9 cellular contexts compared by ENCODE assay signal in the genomic region with DNA sequence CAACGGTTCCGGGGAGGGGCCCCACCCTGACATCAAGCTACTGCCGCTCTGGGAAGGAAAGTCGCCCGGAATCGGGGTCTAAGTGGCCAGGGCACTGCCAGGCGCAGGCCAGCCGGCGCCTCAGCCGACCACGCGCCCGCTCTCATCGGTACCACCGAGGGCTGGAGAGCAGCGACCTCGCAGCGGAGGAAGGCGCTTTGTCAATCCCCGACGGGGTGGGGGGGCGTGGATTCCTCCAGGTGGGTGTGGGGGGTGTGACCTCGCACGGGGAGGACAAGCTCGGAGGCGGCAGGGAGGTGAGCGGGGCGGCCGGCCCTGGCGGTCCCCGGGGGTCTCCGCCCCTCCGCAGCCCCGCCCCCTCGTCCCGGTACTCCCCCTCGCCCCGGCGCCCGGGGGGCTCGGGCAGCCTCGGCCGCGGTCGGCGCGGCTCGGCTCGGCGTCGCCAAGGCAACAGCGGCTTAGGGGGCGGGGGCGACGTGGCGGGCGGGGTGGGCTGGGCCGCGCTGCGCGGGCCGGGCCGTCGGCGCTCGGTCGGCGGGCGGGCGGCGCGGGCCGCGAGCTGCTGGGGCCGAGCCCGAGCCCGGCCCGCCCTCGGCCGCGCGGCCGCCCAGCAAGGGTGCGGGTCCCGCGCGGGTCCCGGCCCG. TPM values are rescaled to one million over a fixed set of nuclear protein-coding genes. Genes with fewer than 3 reads are reported as not detected.
DNase-seq lines count a peak whose midpoint lies in the region; ATAC-seq and TF ChIP-seq lines count a peak whose summit lies in the region.
"Had no signal": no experiment of that assay in that cellular context is flagged by ENCODE, and none has a peak within 500 bp of the region (broad histone marks: within the 10 kb centered on the region; RNA-seq: fewer than 3 reads in every experiment).

No MANE protein-coding gene starts in this region.

- H3K4me1 ChIP-seq in body of pancreas (peaks cover 41% of the 10 kb centered on the region), left lung (peaks cover 15 to 28% of the 10 kb centered on the region in 2 donors)

- ATAC-seq in body of pancreas (peak; percentile 49), left lung (peak; percentile 4), GM18517 (IDR thresholded peaks at IDR 0.05; ENCODE audit: unreplicated experiment) (no peak), GM18861 (IDR thresholded peaks at IDR 0.05; ENCODE audit: unreplicated experiment) (no peak)

- no peak for TF ChIP-seq CTCF in body of pancreas (IDR thresholded peaks at IDR 0.05)
- no peak for TF ChIP-seq CTCF in left lung (IDR thresholded peaks at IDR 0.05)

- H3K9me3 ChIP-seq in MG63 (no peaks in the 10 kb centered on the region), body of pancreas (no peaks in the 10 kb centered on the region), left lung (no peaks in the 10 kb centered on the region)

- H3K27me3 ChIP-seq in MG63 (no peaks in the 10 kb centered on the region), body of pancreas (no peaks in the 10 kb centered on the region), left lung (peaks cover 0 to 67% of the 10 kb centered on the region in 2 donors)

- no peak for TF ChIP-seq POLR2A in body of pancreas (IDR thresholded peaks at IDR 0.05)

- DNase-seq in NCI-H1436 (lab: John Stamatoyannopoulos, UW) (peak; percentile 52), NCI-H1436 treated with DMSO at 0.1 percent for 48 hours (lab: John Stamatoyannopoulos, UW) (no peak), MG63 (peak; percentile 38), body of pancreas (peak in 2 of 4 donors; percentile 34 to 37), left lung (peak in 1 of 2 donors; percentile 77)
- DNase-seq in activated effector memory CD4-positive, alpha-beta T cell treated with anti-CD3 and anti-CD28 coated beads, Interleukin-2, amount 50 U/mL, for 16 hours: no peak

- 12% methylated on average over 47 of the region's 89 CpGs; no CpG with 5 or more reads in 1 of the 2 donors for WGBS in body of pancreas, 2 donors

- H3K27ac ChIP-seq in body of pancreas (peak overlapping the region in 2 of 4 donors; percentile 67 to 82), left lung (no peak overlapping the region)

- peak overlapping the region; percentile 58 for H3K4me3 ChIP-seq in MG63
- H3K4me3 ChIP-seq in body of pancreas: no peak overlapping the region
- H3K4me3 ChIP-seq in left lung: peak overlapping the region; percentile 52 to 55

- intact Hi-C loops in body of pancreas (cut with DNase I) (no loop called here), left lung (cut with DNase I) (no loop called here)

- H3K36me3 ChIP-seq in MG63: no peaks in the 10 kb centered on the region
- no peaks in the 10 kb centered on the region for H3K36me3 ChIP-seq in body of pancreas (replicated peaks in 1 of 2; ENCODE audit: insufficient read depth in 1 of 2, low read depth in 2 of 2)
- no peaks in the 10 kb centered on the region for H3K36me3 ChIP-seq in left lung

RNA-seq across cellular contexts. Expression of gene DAB2IP, which starts 47.3 kb away (rescaled TPM):
- 6.8 and 7.3 TPM in 2 replicates for total RNA-seq in MG63 (2014; rRNA removed; shearing (Covaris generic); ENCODE audit: low replicate concordance)
- total RNA-seq in body of pancreas (10 to 100 TPM; 25.2 to 34.9 TPM), left lung (10 to 100 TPM; 50.3 to 53.4 TPM)
- total RNA-seq: CD4-positive, CD25-positive, alpha-beta regulatory T cell had no signal

Comparison
In these comparisons a context has a peak if more than half of its experiments do, and no peak if none do; other contexts are left out.
1. DNase-seq: peak in NCI-H1436 (single experiment) and MG63 (single experiment); none in NCI-H1436 treated with DMSO at 0.1 percent for 48 hours (single experiment) and activated effector memory CD4-positive, alpha-beta T cell treated with anti-CD3 and anti-CD28 coated beads, Interleukin-2, amount 50 U/mL, for 16 hours (single experiment).
2. H3K4me3 ChIP-seq: peak in MG63 (single experiment) and left lung (2 of 2); none in body of pancreas (0 of 2).
3. ATAC-seq: peak in body of pancreas (single experiment) and left lung (single experiment); none in GM18517 (single experiment) and GM18861 (single experiment).